In the genomic region with DNA sequence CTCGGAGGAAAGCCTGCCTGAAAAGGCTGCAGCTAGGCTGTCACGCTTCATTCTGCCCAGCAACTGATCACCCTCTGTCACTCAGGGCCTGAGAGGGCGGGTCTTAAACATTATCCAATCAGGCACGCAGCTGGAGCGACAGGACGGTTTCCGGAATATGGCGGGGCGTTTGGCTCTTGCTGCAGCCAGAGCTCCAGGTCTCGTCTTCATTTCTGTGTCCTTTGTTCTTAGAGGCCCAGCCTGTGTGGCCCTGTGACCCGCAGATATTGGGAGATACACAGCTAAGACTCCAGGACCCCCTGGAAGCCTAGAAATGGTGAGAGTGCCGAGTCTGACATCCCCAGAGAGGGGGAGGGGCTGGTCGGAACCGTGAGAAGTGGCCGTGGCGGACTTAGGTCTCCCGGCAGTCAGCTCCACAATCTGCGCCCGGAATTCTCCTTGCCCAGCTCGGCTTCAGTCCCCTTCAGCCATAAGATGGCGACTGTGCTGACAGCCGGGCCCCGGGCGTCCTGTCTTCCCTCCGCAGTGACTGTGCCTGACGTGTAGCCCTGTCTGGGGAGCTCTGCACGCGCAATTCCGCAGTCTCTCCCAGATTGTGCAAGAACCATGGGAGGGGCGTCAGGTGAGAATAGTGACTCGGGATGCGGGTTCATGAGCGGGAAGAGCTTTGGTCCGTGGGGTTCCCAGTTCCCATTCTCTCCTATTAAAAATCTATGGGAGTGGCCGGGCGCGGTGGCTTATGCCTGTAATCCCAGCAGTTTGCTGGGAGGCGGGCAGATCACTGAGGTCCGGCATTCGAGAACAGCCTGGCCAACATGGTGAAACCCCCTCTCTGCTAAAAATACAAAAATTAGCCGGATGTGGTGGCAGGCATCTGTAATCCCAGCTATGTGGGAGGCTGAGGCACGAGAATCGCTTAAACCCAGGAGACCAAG, we compare ENCODE assay signal across 8 cellular contexts. TPM values are rescaled to one million over a fixed set of nuclear protein-coding genes. Genes with fewer than 3 reads are reported as not detected.
DNase-seq lines count a peak whose midpoint lies in the region; ATAC-seq and TF ChIP-seq lines count a peak whose summit lies in the region.

ZNF429 (plus strand) TSS at position 144 of the 935 bp plus-strand sequence; CDS start at position 314, 170 bp downstream.

- H3K9me2 ChIP-seq in PC-3 (replicated peaks; ENCODE audit: low read length), result no peaks in the 10 kb centered on the region

- ATAC-seq in GM21528 (IDR thresholded peaks at IDR 0.05; ENCODE audit: low FRiP score, unreplicated experiment) (peak; percentile 100), PC-3 (peak; percentile 99), esophagus mucosa (peak; percentile 100)
- ATAC-seq in activated T-cell treated with anti-CD3 and anti-CD28 coated beads, Interleukin-2, amount 50 U/mL, for 4 hours, result peak; percentile 99 to 100

- H3K4me1 Mint-ChIP-seq in IgD-negative memory B cell, result peaks cover 15 to 26% (median 23%) of the 10 kb centered on the region in 3 donors
- peaks cover 34% of the 10 kb centered on the region for H3K4me1 Mint-ChIP-seq in activated T-cell treated with anti-CD3 and anti-CD28 coated beads, Interleukin-2, amount 50 U/mL, for 4 hours (ENCODE audit: low read depth)

- TSS peak; percentile 84 for BruUV-seq in PC-3 (replicated peaks; lab: Mats Ljungman, UMichigan)

- H3K36me3 ChIP-seq in PC-3 (ENCODE audit: low read depth, low read length) (peaks cover 12% of the 10 kb centered on the region; the same call in 1 of the 2 replicates), mucosa of stomach (ENCODE audit: control insufficient read depth, insufficient read depth, low read length) (no peaks in the 10 kb centered on the region)

- H3K9me3 ChIP-seq in PC-3 (ENCODE audit: low read length) (0 out of 2 replicates have a peak, but pooled peaks cover 20% of the 10 kb centered on the region), mucosa of stomach (ENCODE audit: control insufficient read depth, low read length) (no peaks in the 10 kb centered on the region)

- intact Hi-C loops in PC-3 (cut with micrococcal nuclease), result no loop called here

- peak within 1 kb of the TSS; percentile 99 to 100 (median 100) for H3K4me3 Mint-ChIP-seq in IgD-negative memory B cell
- peak within 1 kb of the TSS; percentile 98 for H3K4me3 Mint-ChIP-seq in activated T-cell treated with anti-CD3 and anti-CD28 coated beads, Interleukin-2, amount 50 U/mL, for 4 hours

- 0 out of 2 replicates have a peak, but pooled peaks cover 4% of the 10 kb centered on the region for H3K79me2 ChIP-seq in PC-3 (ENCODE audit: low read length)

- POLR2A ChIA-PET in PC-3 (lab: Charles Lee; ENCODE audit: unreplicated experiment), result interaction anchor here (0.6 to 0.7 kb wide), 2 partner anchors 181 to 454 kb away, joined by 3 to 9 read pairs; no protein-coding TSS in a partner anchor

- H2AFZ ChIP-seq in PC-3 (ENCODE audit: low read length), result peak within 1 kb of the TSS; percentile 93

- H3K27me3 Mint-ChIP-seq in IgD-negative memory B cell, result no peaks in the 10 kb centered on the region
- H3K27me3 Mint-ChIP-seq in activated T-cell treated with anti-CD3 and anti-CD28 coated beads, Interleukin-2, amount 50 U/mL, for 4 hours (ENCODE audit: low read depth), result no peaks in the 10 kb centered on the region

- TF ChIP-seq CTCF in PC-3 (conservative IDR thresholded peaks at IDR 0.05; ENCODE audit: low read depth, low read length), result no peak

- DNase-seq in DMS 273 treated with DMSO at 0.1 percent for 48 hours (lab: John Stamatoyannopoulos, UW) (peak; percentile 92), PC-3 (peak; percentile 76)
- DNase-seq in activated T-cell treated with anti-CD3 and anti-CD28 coated beads, Interleukin-2, amount 50 U/mL, for 4 hours, result peak; percentile 87
- peak; percentile 91 for DNase-seq in stimulated activated CD8-positive, alpha-beta memory T cell treated with anti-CD3 and anti-CD28 coated beads, Interleukin-4, amount 100 ng/mL, for 48 hours

- H3K9ac ChIP-seq in PC-3 (ENCODE audit: low read length), result peak within 1 kb of the TSS; percentile 82
- peak within 1 kb of the TSS; percentile 94 for H3K9ac ChIP-seq in mucosa of stomach (ENCODE audit: low read length)

- no peaks in the 10 kb centered on the region for H3F3A ChIP-seq in PC-3 (ENCODE audit: low read length, unreplicated experiment)

- peaks cover 0 to 10% (median 3%) of the 10 kb centered on the region in 3 donors for H3K9me3 Mint-ChIP-seq in IgD-negative memory B cell
- peaks cover 4% of the 10 kb centered on the region for H3K9me3 Mint-ChIP-seq in activated T-cell treated with anti-CD3 and anti-CD28 coated beads, Interleukin-2, amount 50 U/mL, for 4 hours

- H3K27me3 ChIP-seq in PC-3 (ENCODE audit: low read length) (no peaks in the 10 kb centered on the region), mucosa of stomach (ENCODE audit: control insufficient read depth, insufficient read depth, low read length) (no peaks in the 10 kb centered on the region)

- peak within 1 kb of the TSS; percentile 65 for H3K27ac ChIP-seq in PC-3 (ENCODE audit: low read length)

- H4K20me1 ChIP-seq in PC-3 (ENCODE audit: low read length), result no peaks in the 10 kb centered on the region

- H3K27ac Mint-ChIP-seq in IgD-negative memory B cell, result peak within 1 kb of the TSS; percentile 95 to 99 (median 99)

- H3K4me1 ChIP-seq in PC-3 (ENCODE audit: insufficient read depth, low read length), result no peaks in the 10 kb centered on the region; the same call in 1 of the 2 replicates
- H3K4me1 ChIP-seq in mucosa of stomach (ENCODE audit: control insufficient read depth, insufficient read depth, low read length), result no peaks in the 10 kb centered on the region

- CTCF ChIA-PET in PC-3 (lab: Charles Lee), result no interaction called here

- peak within 1 kb of the TSS; percentile 77 for H3K4me2 ChIP-seq in PC-3 (ENCODE audit: low read length)

- H3K4me3 ChIP-seq in PC-3 (ENCODE audit: low read length) (peak within 1 kb of the TSS; percentile 77), mucosa of stomach (ENCODE audit: low read length) (peak within 1 kb of the TSS; percentile 79)

- peaks cover 4% of the 10 kb centered on the region for H3K36me3 Mint-ChIP-seq in IgD-negative memory B cell
- H3K36me3 Mint-ChIP-seq in activated T-cell treated with anti-CD3 and anti-CD28 coated beads, Interleukin-2, amount 50 U/mL, for 4 hours (ENCODE audit: insufficient read depth), result peaks cover 19% of the 10 kb centered on the region

RNA-seq across cellular contexts. Expression of gene ZNF429, which starts in this region (rescaled TPM):
- polyA plus RNA-seq in IgD-negative memory B cell, result 31.5 TPM
- total RNA-seq in PC-3 (2014; rRNA removed) (0.66 and 5.2 TPM in 2 replicates), esophagus mucosa (5.3 TPM)
- total RNA-seq in activated T-cell treated with anti-CD3 and anti-CD28 coated beads, Interleukin-2, amount 50 U/mL, for 4 hours, result 1 to 10 TPM; 5.1 to 5.9 (median 5.4) TPM

Comparison
In these comparisons a context has a peak if more than half of its experiments do, and no peak if none do; other contexts are left out.
1. Peak in every context shown above with its lines: DNase-seq, ATAC-seq, H3K4me3 ChIP-seq and H3K27ac ChIP-seq.